8 cellular contexts compared by ENCODE assay signal in genomic region chr2:69915050-69915945, GRCh38. TPM values are rescaled to one million over a fixed set of nuclear protein-coding genes. Genes with fewer than 3 reads are reported as not detected.
DNase-seq lines count a peak whose midpoint lies in the region; ATAC-seq, FAIRE-seq and TF ChIP-seq lines count a peak whose summit lies in the region.

Gene MXD1, plus strand, starts transcription at chr2:69915109. Its CDS starts 222 bp downstream, at chr2:69915331.

- H3K4me3 ChIP-seq in GM06990 (replicated peaks; ENCODE audit: low read depth, low read length) = peak within 1 kb of the TSS; percentile 89

- no peak for FAIRE-seq in frontal cortex (lab: Jason Lieb, UNC)

- no peaks in the 10 kb centered on the region for H3K27me3 ChIP-seq in GM06990 (replicated peaks; ENCODE audit: control insufficient read depth, insufficient read depth, low read length)

- TF ChIP-seq CTCF in GM06990 (IDR thresholded peaks at IDR 0.05; ENCODE audit: insufficient read depth, low read length, poor library complexity, severe bottlenecking) = no peak
- TF ChIP-seq CTCF in omental fat pad (IDR thresholded peaks at IDR 0.05) = no peak

- no peaks in the 10 kb centered on the region for H3K36me3 ChIP-seq in GM06990 (ENCODE audit: control insufficient read depth, insufficient read depth, low read length)

- DNase-seq in GM06990 (ENCODE audit: extremely low read depth, insufficient read length) (peak; percentile 36), frontal cortex (ENCODE audit: low spot score in 2 of 2) (peak in 1 of 2 donors; percentile 22), omental fat pad (ENCODE audit: low spot score) (no peak), NCI-H2196 treated with DMSO at 0.1 percent for 48 hours (lab: John Stamatoyannopoulos, UW; ENCODE audit: unreplicated experiment) (no peak)
- peak; percentile 45 for DNase-seq in activated T-cell treated with anti-CD3 and anti-CD28 coated beads, Interleukin-2, amount 50 U/mL, for 24 hours

- H3K36me3 Mint-ChIP-seq in activated T-cell treated with anti-CD3 and anti-CD28 coated beads, Interleukin-2, amount 50 U/mL, for 24 hours (ENCODE audit: low read depth) = peaks cover 44% of the 10 kb centered on the region

- peak within 1 kb of the TSS; percentile 86 for H3K4me3 Mint-ChIP-seq in activated T-cell treated with anti-CD3 and anti-CD28 coated beads, Interleukin-2, amount 50 U/mL, for 24 hours

- no peaks in the 10 kb centered on the region for H3K9me3 Mint-ChIP-seq in activated T-cell treated with anti-CD3 and anti-CD28 coated beads, Interleukin-2, amount 50 U/mL, for 24 hours

- peaks cover 41% of the 10 kb centered on the region for H3K4me1 Mint-ChIP-seq in activated T-cell treated with anti-CD3 and anti-CD28 coated beads, Interleukin-2, amount 50 U/mL, for 24 hours (ENCODE audit: low read depth)

- peak within 1 kb of the TSS; percentile 95 for H3K27ac Mint-ChIP-seq in activated T-cell treated with anti-CD3 and anti-CD28 coated beads, Interleukin-2, amount 50 U/mL, for 24 hours

- ATAC-seq in HG03045 (IDR thresholded peaks at IDR 0.05; ENCODE audit: unreplicated experiment) (peak; percentile 9), omental fat pad (ENCODE audit: low FRiP score) (no peak), HG03095 (IDR thresholded peaks at IDR 0.05; ENCODE audit: unreplicated experiment) (no peak), HG03280 (IDR thresholded peaks at IDR 0.05; ENCODE audit: unreplicated experiment) (no peak)

- H3K27me3 Mint-ChIP-seq in activated T-cell treated with anti-CD3 and anti-CD28 coated beads, Interleukin-2, amount 50 U/mL, for 24 hours = no peaks in the 10 kb centered on the region

RNA-seq across cellular contexts. Expression of gene MXD1, which starts in this region (rescaled TPM):
- 12.2 TPM for total RNA-seq in frontal cortex
- total RNA-seq in omental fat pad = 10 to 100 TPM; 13.0 to 34.4 (median 22.4) TPM

Comparison
In these comparisons a context has a peak if more than half of its experiments do, and no peak if none do; other contexts are left out.
1. DNase-seq: peak in GM06990 (single experiment) and activated T-cell treated with anti-CD3 and anti-CD28 coated beads, Interleukin-2, amount 50 U/mL, for 24 hours (single experiment); none in omental fat pad (single experiment) and NCI-H2196 treated with DMSO at 0.1 percent for 48 hours (single experiment).